Comparison of ENCODE assay signal across 8 cellular contexts in genomic region chr1:247415423-247416361, GRCh38. TPM values are rescaled to one million over a fixed set of nuclear protein-coding genes. Genes with fewer than 3 reads are reported as not detected.
DNase-seq lines count a peak whose midpoint lies in the region; ATAC-seq and TF ChIP-seq lines count a peak whose summit lies in the region.

Gene NLRP3 (plus strand): TSS chr1:247416173. CDS start chr1:247418801, 2,628 bp downstream.

- intact Hi-C loops in PC-3 (cut with micrococcal nuclease), result no loop called here
- intact Hi-C loops in activated T-helper 2 cell treated with anti-CD3 and anti-CD28 coated beads, Interferon-gamma antibody, Interleukin-2, Interleukin-4, amounts not matched to agents 10 μg/mL and 5 μg/mL and 100 μg/mL, durations not matched to agents 14 hours and 24 hours and 36 hours (cut with micrococcal nuclease), result no loop called here

- no peak within 1 kb of the TSS for H3K27ac Mint-ChIP-seq in activated T-helper 2 cell treated with anti-CD3 and anti-CD28 coated beads, Interferon-gamma antibody, Interleukin-2, Interleukin-4, amounts not matched to agents 10 μg/mL and 5 μg/mL and 100 μg/mL, durations not matched to agents 14 hours and 24 hours and 36 hours
- H3K27ac Mint-ChIP-seq in immature natural killer cell, result peak within 1 kb of the TSS; percentile 16 to 85 (median 56)
- H3K27ac Mint-ChIP-seq in stimulated activated naive CD8-positive, alpha-beta T cell treated with anti-CD3 and anti-CD28 coated beads, Interleukin-15, Interleukin-2, amounts not matched to agents 100 ng/mL and 50 ng/mL, for 24 hours, result peak within 1 kb of the TSS; percentile 69

- H3K36me3 Mint-ChIP-seq in activated T-helper 2 cell treated with anti-CD3 and anti-CD28 coated beads, Interferon-gamma antibody, Interleukin-2, Interleukin-4, amounts not matched to agents 10 μg/mL and 5 μg/mL and 100 μg/mL, durations not matched to agents 14 hours and 24 hours and 36 hours (ENCODE audit: low read depth), result no peaks in the 10 kb centered on the region
- H3K36me3 Mint-ChIP-seq in immature natural killer cell, result peaks cover 0 to 4% (median 0%) of the 10 kb centered on the region in 3 donors
- H3K36me3 Mint-ChIP-seq in stimulated activated naive CD8-positive, alpha-beta T cell treated with anti-CD3 and anti-CD28 coated beads, Interleukin-15, Interleukin-2, amounts not matched to agents 100 ng/mL and 50 ng/mL, for 24 hours (ENCODE audit: low read depth), result peaks cover 19% of the 10 kb centered on the region

- peak within 1 kb of the TSS; percentile 65 for H3K4me3 Mint-ChIP-seq in activated T-helper 2 cell treated with anti-CD3 and anti-CD28 coated beads, Interferon-gamma antibody, Interleukin-2, Interleukin-4, amounts not matched to agents 10 μg/mL and 5 μg/mL and 100 μg/mL, durations not matched to agents 14 hours and 24 hours and 36 hours (ENCODE audit: low read depth)
- peak within 1 kb of the TSS; percentile 85 to 93 (median 89) for H3K4me3 Mint-ChIP-seq in immature natural killer cell
- H3K4me3 Mint-ChIP-seq in stimulated activated naive CD8-positive, alpha-beta T cell treated with anti-CD3 and anti-CD28 coated beads, Interleukin-15, Interleukin-2, amounts not matched to agents 100 ng/mL and 50 ng/mL, for 24 hours, result peak within 1 kb of the TSS; percentile 91

- peak; percentile 56 for ATAC-seq in PC-3

- peak within 1 kb of the TSS; percentile 38 for H3K4me2 ChIP-seq in PC-3 (ENCODE audit: low read length)

- peaks cover 13% of the 10 kb centered on the region for H3K4me1 ChIP-seq in PC-3 (ENCODE audit: insufficient read depth, low read length)

- no peaks in the 10 kb centered on the region for H3K9me3 ChIP-seq in PC-3 (ENCODE audit: low read length)

- no peaks in the 10 kb centered on the region for H3K9me2 ChIP-seq in PC-3 (replicated peaks; ENCODE audit: low read length)

- H2AFZ ChIP-seq in PC-3 (ENCODE audit: low read length), result peak within 1 kb of the TSS; percentile 41

- H3K79me2 ChIP-seq in PC-3 (ENCODE audit: low read length), result no peaks in the 10 kb centered on the region

- H3K9me3 Mint-ChIP-seq in activated T-helper 2 cell treated with anti-CD3 and anti-CD28 coated beads, Interferon-gamma antibody, Interleukin-2, Interleukin-4, amounts not matched to agents 10 μg/mL and 5 μg/mL and 100 μg/mL, durations not matched to agents 14 hours and 24 hours and 36 hours, result no peaks in the 10 kb centered on the region
- H3K9me3 Mint-ChIP-seq in immature natural killer cell, result no peaks in the 10 kb centered on the region
- no peaks in the 10 kb centered on the region for H3K9me3 Mint-ChIP-seq in stimulated activated naive CD8-positive, alpha-beta T cell treated with anti-CD3 and anti-CD28 coated beads, Interleukin-15, Interleukin-2, amounts not matched to agents 100 ng/mL and 50 ng/mL, for 24 hours

- CTCF ChIA-PET in PC-3 (lab: Charles Lee), result no interaction called here

- DNase-seq in stimulated activated naive CD4-positive, alpha-beta T cell (lab: John Stamatoyannopoulos, UW), result peak in 5 of 6 experiments; percentile 7 to 52 (median 42)
- DNase-seq in stimulated activated naive CD4-positive, alpha-beta T cell treated with Interleukin-2 at 50 U/mL for 16 hours (lab: John Stamatoyannopoulos, UW), result no peak
- DNase-seq in PC-3, result peak; percentile 73
- DNase-seq in activated T-helper 2 cell treated with anti-CD3 and anti-CD28 coated beads, Interferon-gamma antibody, Interleukin-2, Interleukin-4, amounts not matched to agents 10 μg/mL and 5 μg/mL and 100 μg/mL, durations not matched to agents 14 hours and 24 hours and 36 hours (ENCODE audit: low spot score), result peak; percentile 13
- peak; percentile 34 to 49 (median 49) for DNase-seq in immature natural killer cell
- no peak for DNase-seq in DMS153 treated with DMSO at 0.1 percent for 48 hours (lab: John Stamatoyannopoulos, UW; ENCODE audit: unreplicated experiment)
- DNase-seq in DMS153 (lab: John Stamatoyannopoulos, UW), result no peak

- no peak within 1 kb of the TSS for H3K4me3 ChIP-seq in PC-3 (ENCODE audit: low read length)

- H3K36me3 ChIP-seq in PC-3 (ENCODE audit: low read depth, low read length), result no peaks in the 10 kb centered on the region

- POLR2A ChIA-PET in PC-3 (lab: Charles Lee; ENCODE audit: unreplicated experiment), result no interaction called here

- no peak for TF ChIP-seq CTCF in PC-3 (conservative IDR thresholded peaks at IDR 0.05; ENCODE audit: low read depth, low read length)

- H3F3A ChIP-seq in PC-3 (ENCODE audit: low read length, unreplicated experiment), result no peaks in the 10 kb centered on the region

- BruUV-seq in PC-3 (replicated peaks; lab: Mats Ljungman, UMichigan), result no TSS peak

- H3K9ac ChIP-seq in PC-3 (ENCODE audit: low read length), result no peak within 1 kb of the TSS

- peaks cover 29% of the 10 kb centered on the region for H3K4me1 Mint-ChIP-seq in activated T-helper 2 cell treated with anti-CD3 and anti-CD28 coated beads, Interferon-gamma antibody, Interleukin-2, Interleukin-4, amounts not matched to agents 10 μg/mL and 5 μg/mL and 100 μg/mL, durations not matched to agents 14 hours and 24 hours and 36 hours (ENCODE audit: low read depth)
- peaks cover 30% of the 10 kb centered on the region in 2 donors for H3K4me1 Mint-ChIP-seq in immature natural killer cell
- peaks cover 56% of the 10 kb centered on the region for H3K4me1 Mint-ChIP-seq in stimulated activated naive CD8-positive, alpha-beta T cell treated with anti-CD3 and anti-CD28 coated beads, Interleukin-15, Interleukin-2, amounts not matched to agents 100 ng/mL and 50 ng/mL, for 24 hours (ENCODE audit: low read depth)

- peaks cover 43% of the 10 kb centered on the region for H3K27me3 Mint-ChIP-seq in activated T-helper 2 cell treated with anti-CD3 and anti-CD28 coated beads, Interferon-gamma antibody, Interleukin-2, Interleukin-4, amounts not matched to agents 10 μg/mL and 5 μg/mL and 100 μg/mL, durations not matched to agents 14 hours and 24 hours and 36 hours (ENCODE audit: low read depth)
- H3K27me3 Mint-ChIP-seq in immature natural killer cell (ENCODE audit: low read depth in 3 of 3), result peaks cover 2 to 10% (median 5%) of the 10 kb centered on the region in 3 donors
- no peaks in the 10 kb centered on the region for H3K27me3 Mint-ChIP-seq in stimulated activated naive CD8-positive, alpha-beta T cell treated with anti-CD3 and anti-CD28 coated beads, Interleukin-15, Interleukin-2, amounts not matched to agents 100 ng/mL and 50 ng/mL, for 24 hours

- peaks cover 4% of the 10 kb centered on the region; the same call in 1 of the 2 replicates for H3K27me3 ChIP-seq in PC-3 (ENCODE audit: low read length)

- no peak within 1 kb of the TSS for H3K27ac ChIP-seq in PC-3 (ENCODE audit: low read length)

- no peaks in the 10 kb centered on the region for H4K20me1 ChIP-seq in PC-3 (ENCODE audit: low read length)

RNA-seq across cellular contexts. Expression of gene NLRP3, which starts in this region (rescaled TPM):
- total RNA-seq in PC-3 (2014; rRNA removed), result 0.35 and 0.40 TPM in 2 replicates
- 0.09 and 0.30 TPM in 2 replicates for total RNA-seq in activated T-helper 2 cell treated with anti-CD3 and anti-CD28 coated beads, Interferon-gamma antibody, Interleukin-2, Interleukin-4, amounts not matched to agents 10 μg/mL and 5 μg/mL and 100 μg/mL, durations not matched to agents 14 hours and 24 hours and 36 hours
- 1 to 10 TPM in 2 of 3 donors, not detected in 1; 1.0 to 1.5 TPM for polyA plus RNA-seq in immature natural killer cell

Comparison
In these comparisons a context has a peak if more than half of its experiments do, and no peak if none do; other contexts are left out.
1. DNase-seq: peak in stimulated activated naive CD4-positive, alpha-beta T cell (5 of 6) and immature natural killer cell (3 of 3); none in stimulated activated naive CD4-positive, alpha-beta T cell treated with Interleukin-2 at 50 U/mL for 16 hours (single experiment), DMS153 treated with DMSO at 0.1 percent for 48 hours (single experiment) and DMS153 (single experiment).
2. Peak in DNase-seq, ATAC-seq and H3K4me2 ChIP-seq in PC-3; RNA of the gene not detected or under 1 TPM.
3. Peak in DNase-seq in activated T-helper 2 cell treated with anti-CD3 and anti-CD28 coated beads, Interferon-gamma antibody, Interleukin-2, Interleukin-4, amounts not matched to agents 10 μg/mL and 5 μg/mL and 100 μg/mL, durations not matched to agents 14 hours and 24 hours and 36 hours; RNA of the gene not detected or under 1 TPM.
4. Peak in every context shown above with its lines, with median percentiles within 50 percentile points of each other: H3K4me3 Mint-ChIP-seq.